Comparison of ENCODE assay signal across 19 cellular contexts in genomic region chr11:74696488-74696887, GRCh38. TPM values are rescaled to one million over a fixed set of nuclear protein-coding genes. Genes with fewer than 3 reads are reported as not detected.
DNase-seq lines count a peak whose midpoint lies in the region; ATAC-seq and TF ChIP-seq lines count a peak whose summit lies in the region.
"Had no signal": no experiment of that assay in that cellular context is flagged by ENCODE, and none has a peak within 500 bp of the region (broad histone marks: within the 10 kb centered on the region; RNA-seq: fewer than 3 reads in every experiment).

No MANE protein-coding gene starts in this region.

- H4K20me1 ChIP-seq in IMR-90 (ENCODE audit: insufficient read depth, low read length) (no peaks in the 10 kb centered on the region), fibroblast of lung (ENCODE audit: control insufficient read depth, extremely low read depth, insufficient read depth, low read length) (no peaks in the 10 kb centered on the region)

- peak overlapping the region; percentile 97 for H4K5ac ChIP-seq in IMR-90 (ENCODE audit: low read depth, low read length)

- peak overlapping the region; percentile 74 for H2AK9ac ChIP-seq in IMR-90 (replicated peaks; ENCODE audit: low read depth, low read length, poor library complexity)

- H3K4me3 Mint-ChIP-seq in mesothelial cell of epicardium, result no peak overlapping the region
- H3K4me3 Mint-ChIP-seq: activated T-helper 17 cell treated with anti-CD3 and anti-CD28 coated beads, Interleukin-2, amount 50 U/mL, for 72 hours had no signal

- H3K4me1 ChIP-seq in IMR-90 (ENCODE audit: control insufficient read depth, insufficient read depth, low read length) (peaks cover 24% of the 10 kb centered on the region), fibroblast of lung (ENCODE audit: control insufficient read depth, extremely low read depth, insufficient read depth, low read length) (peaks cover 3% of the 10 kb centered on the region), subcutaneous abdominal adipose tissue (ENCODE audit: control insufficient read depth in 5 of 5, insufficient read depth in 5 of 5, low read length in 5 of 5) (peaks cover 2 to 26% (median 21%) of the 10 kb centered on the region in 5 donors)

- POLR2A ChIA-PET in IMR-90 (lab: Charles Lee; ENCODE audit: unreplicated experiment), result no interaction called here
- POLR2A ChIA-PET in GM10248 (lab: Yijun Ruan, JAX), result no interaction called here

- peak overlapping the region; percentile 97 for H4K91ac ChIP-seq in IMR-90 (ENCODE audit: insufficient read depth, low read depth, low read length)

- no TSS peak for BruUV-seq in IMR-90 (replicated peaks; lab: Mats Ljungman, UMichigan)

- peak overlapping the region; percentile 87 for H2BK5ac ChIP-seq in IMR-90 (ENCODE audit: low read depth, low read length, poor library complexity, severe bottlenecking)

- no peaks in the 10 kb centered on the region for H3K79me2 ChIP-seq in fibroblast of lung (ENCODE audit: control insufficient read depth, insufficient read depth, low read length)

- intact Hi-C loops in IMR-90 (cut with micrococcal nuclease), result loop anchor here (1.0 kb wide), 1 partner anchor 46 kb away; no protein-coding TSS in a partner anchor

- H4K8ac ChIP-seq in IMR-90 (ENCODE audit: low read depth in 2 of 2, low read length in 2 of 2), result peak overlapping the region; percentile 83 to 86

- H3K4me3 ChIP-seq in IMR-90 (ENCODE audit: insufficient read depth, low read depth, low read length), result no peak overlapping the region
- no peak overlapping the region for H3K4me3 ChIP-seq in fibroblast of lung (replicated peaks in 1 of 4; ENCODE audit: control extremely low read depth in 1 of 4, insufficient read depth in 1 of 4, low read depth in 3 of 4, low read length in 4 of 4)
- peak overlapping the region in 1 of 5 donors; percentile 36 for H3K4me3 ChIP-seq in subcutaneous abdominal adipose tissue (ENCODE audit: low read depth in 1 of 5, low read length in 5 of 5)
- H3K4me3 ChIP-seq: PC-9 had no signal

- no peaks in the 10 kb centered on the region for H3K4me1 Mint-ChIP-seq in mesothelial cell of epicardium
- H3K4me1 Mint-ChIP-seq: activated T-helper 17 cell treated with anti-CD3 and anti-CD28 coated beads, Interleukin-2, amount 50 U/mL, for 72 hours had no signal

- H3K27me3 ChIP-seq in IMR-90 (ENCODE audit: control insufficient read depth, insufficient read depth, low read length) (no peaks in the 10 kb centered on the region; the same call in 1 of the 2 replicates), fibroblast of lung (ENCODE audit: control insufficient read depth, insufficient read depth, low read length) (peaks cover 4% of the 10 kb centered on the region), subcutaneous abdominal adipose tissue (ENCODE audit: control insufficient read depth in 5 of 5, insufficient read depth in 4 of 5, low read length in 5 of 5) (no peaks in the 10 kb centered on the region)

- H3K23ac ChIP-seq in IMR-90 (ENCODE audit: low read depth, low read length), result peak overlapping the region; percentile 39; the same call in 1 of the 2 replicates

- H3K27ac Mint-ChIP-seq in mesothelial cell of epicardium, result peak overlapping the region; percentile 44
- H3K27ac Mint-ChIP-seq: activated T-helper 17 cell treated with anti-CD3 and anti-CD28 coated beads, Interleukin-2, amount 50 U/mL, for 72 hours had no signal

- no peaks in the 10 kb centered on the region for H3K27me3 Mint-ChIP-seq in mesothelial cell of epicardium (ENCODE audit: low read depth)

- no peaks in the 10 kb centered on the region for H3K79me1 ChIP-seq in IMR-90 (ENCODE audit: low read depth in 1 of 2, low read length in 2 of 2)

- CTCF ChIA-PET in IMR-90 (lab: Yijun Ruan, JAX), result interaction anchor here (1.0 to 1.4 kb wide), 2 partner anchors 30 to 43 kb away, joined by 3 to 4 read pairs; no protein-coding TSS in a partner anchor
- CTCF ChIA-PET in GM10248 (lab: Yijun Ruan, JAX), result interaction anchor here (0.7 to 2.0 kb wide), 5 partner anchors 10 to 43 kb away, joined by 3 to 11 read pairs (median 4); no protein-coding TSS in a partner anchor

- in situ Hi-C loops in IMR-90 (cut with MboI; ENCODE audit: low sequenced_read_pairs), result no loop called here

- H3K9me3 Mint-ChIP-seq in mesothelial cell of epicardium, result no peaks in the 10 kb centered on the region
- H3K9me3 Mint-ChIP-seq: activated T-helper 17 cell treated with anti-CD3 and anti-CD28 coated beads, Interleukin-2, amount 50 U/mL, for 72 hours had no signal

- peak overlapping the region; percentile 99 for H2AK5ac ChIP-seq in IMR-90 (ENCODE audit: low read depth, low read length)

- ATAC-seq in IMR-90 (ENCODE audit: low read depth) (peak; percentile 30), HG03095 (IDR thresholded peaks at IDR 0.05; ENCODE audit: unreplicated experiment) (no peak), HG03469 (IDR thresholded peaks at IDR 0.05; ENCODE audit: unreplicated experiment) (no peak), HG02642 (IDR thresholded peaks at IDR 0.05; ENCODE audit: poor library complexity, unreplicated experiment) (no peak)
- ATAC-seq: activated T-helper 17 cell treated with anti-CD3 and anti-CD28 coated beads, Interleukin-2, amount 50 U/mL, for 72 hours; naive thymus-derived CD4-positive, alpha-beta T cell had no signal

- peak overlapping the region; percentile 90 for H2BK120ac ChIP-seq in IMR-90 (ENCODE audit: low read depth, low read length)

- peaks cover 15% of the 10 kb centered on the region for H3K9me1 ChIP-seq in IMR-90 (ENCODE audit: insufficient read depth, low read length)

- TF ChIP-seq RAD21 in IMR-90 (IDR thresholded peaks at IDR 0.05; ENCODE audit: low read length), result no peak

- peak overlapping the region; percentile 51 for H3K14ac ChIP-seq in IMR-90 (replicated peaks; ENCODE audit: low read depth, low read length)

- peak overlapping the region; percentile 96; the same call in 2 of the 3 replicates for H2BK15ac ChIP-seq in IMR-90 (ENCODE audit: low read depth, low read length)

- peak overlapping the region; percentile 90 for H3K4ac ChIP-seq in IMR-90 (ENCODE audit: low read depth, low read length)

- H3K9ac ChIP-seq in IMR-90 (ENCODE audit: low read depth, low read length), result peak overlapping the region; percentile 59
- H3K9ac ChIP-seq in fibroblast of lung (ENCODE audit: insufficient read depth, low read length), result no peak overlapping the region
- peak overlapping the region in 2 of 5 donors; percentile 35 to 57 for H3K9ac ChIP-seq in subcutaneous abdominal adipose tissue (ENCODE audit: low read length in 5 of 5)

- H2AFZ ChIP-seq in IMR-90 (replicated peaks; ENCODE audit: low read length, poor library complexity) (peak overlapping the region; percentile 79), fibroblast of lung (ENCODE audit: low read length) (no peak overlapping the region)
- H2AFZ ChIP-seq: PC-9 had no signal

- H3K4me2 ChIP-seq in IMR-90 (ENCODE audit: low read depth, low read length), result peak overlapping the region; percentile 43
- H3K4me2 ChIP-seq in fibroblast of lung (ENCODE audit: extremely low read depth, insufficient read depth, low read length), result peak overlapping the region; percentile 0
- H3K4me2 ChIP-seq: PC-9 had no signal

- TF ChIP-seq CTCF in IMR-90 (conservative IDR thresholded peaks at IDR 0.05; ENCODE audit: low read depth, low read length), result no peak
- TF ChIP-seq CTCF in fibroblast of lung (conservative IDR thresholded peaks at IDR 0.05 in 1 of 2, IDR thresholded peaks at IDR 0.05 in 1 of 2; ENCODE audit: low read depth in 1 of 2, low read length in 2 of 2), result no peak
- TF ChIP-seq CTCF in mesothelial cell of epicardium (IDR thresholded peaks at IDR 0.05; ENCODE audit: unreplicated experiment), result no peak
- TF ChIP-seq CTCF in GM10248 (IDR thresholded peaks at IDR 0.05; ENCODE audit: control extremely low read depth, extremely low read depth, low read depth, missing control alignments), result no peak

- H3K36me3 ChIP-seq in IMR-90 (ENCODE audit: control insufficient read depth, insufficient read depth, low read length) (no peaks in the 10 kb centered on the region), fibroblast of lung (ENCODE audit: control insufficient read depth, insufficient read depth, low read length) (no peaks in the 10 kb centered on the region), subcutaneous abdominal adipose tissue (ENCODE audit: control insufficient read depth in 5 of 5, insufficient read depth in 5 of 5, low read length in 5 of 5) (no peaks in the 10 kb centered on the region)

- dilution Hi-C loops in IMR-90 (cut with HindIII; ENCODE audit: low sequenced_read_pairs, unreplicated experiment), result no loop called here

- WGBS in IMR-90 (ENCODE audit: extremely low coverage in 2 of 2, insufficient read length in 1 of 2), 2 experiments, result 40% methylated on average over 3 of the region's 6 CpGs; no CpG with 5 or more reads in 1 of the 2 experiments

- peak overlapping the region; percentile 92 for H2BK20ac ChIP-seq in IMR-90 (ENCODE audit: low read depth, low read length)

- H3K9me3 ChIP-seq in IMR-90 (ENCODE audit: control insufficient read depth, insufficient read depth, low read length) (no peaks in the 10 kb centered on the region), fibroblast of lung (ENCODE audit: control insufficient read depth, insufficient read depth, low read depth, low read length) (no peaks in the 10 kb centered on the region), subcutaneous abdominal adipose tissue (ENCODE audit: control insufficient read depth in 5 of 5, low read length in 5 of 5) (no peaks in the 10 kb centered on the region)

- TF ChIP-seq POLR2A in IMR-90 (IDR thresholded peaks at IDR 0.05; ENCODE audit: low read depth, low read length), result no peak

- no peaks in the 10 kb centered on the region for H3K36me3 Mint-ChIP-seq in mesothelial cell of epicardium
- H3K36me3 Mint-ChIP-seq: naive thymus-derived CD4-positive, alpha-beta T cell had no signal

- peak overlapping the region; percentile 3; the same call in 1 of the 2 replicates for H3K56ac ChIP-seq in IMR-90 (ENCODE audit: extremely low read depth, insufficient read depth, low read length)

- H3K18ac ChIP-seq in IMR-90 (ENCODE audit: low read depth, low read length), result peak overlapping the region; percentile 98

- H3K27ac ChIP-seq in IMR-90 (ENCODE audit: insufficient read depth, low read length) (peak overlapping the region; percentile 77), fibroblast of lung (ENCODE audit: insufficient read depth, low read length) (peak overlapping the region; percentile 19), subcutaneous abdominal adipose tissue (ENCODE audit: low read depth, low read length) (peak overlapping the region; percentile 14)
- H3K27ac ChIP-seq: PC-9 had no signal

- DNase-seq in IMR-90 (no peak), fibroblast of lung (ENCODE audit: low read depth in 2 of 2) (no peak), mesothelial cell of epicardium (ENCODE audit: low spot score in 2 of 2, unreplicated experiment in 2 of 2) (no peak), GM10248 (ENCODE audit: extremely low spot score) (no peak)
- DNase-seq: activated CD4-positive, alpha-beta T cell treated with anti-CD3 and anti-CD28 coated beads for 48 hours; AML-193; DMS53; erythroblast; naive thymus-derived CD4-positive, alpha-beta T cell; NCI-H1105 treated with DMSO at 0.1 percent for 48 hours; NCI-H345; PC-9 had no signal

RNA-seq across cellular contexts. Expression of gene CHRDL2, which starts 34.7 kb away (rescaled TPM):
- total RNA-seq in IMR-90 (2012; rRNA removed), result not detected in 2 replicates
- polyA plus RNA-seq in IMR-90 (2012; rRNA removed), result 0.37 and 0.80 TPM in 2 replicates
- 0.95 and 2.3 TPM in 2 replicates for polyA plus RNA-seq in IMR-90 (2012; cell fraction: cytosol; rRNA removed)
- 0.64 and 0.66 TPM in 2 replicates for polyA plus RNA-seq in IMR-90 (2012; cell fraction: nucleus; rRNA removed; ENCODE audit: low replicate concordance)
- total RNA-seq in fibroblast of lung, result not detected in 2 replicates
- not detected in 2 replicates for polyA plus RNA-seq in fibroblast of lung
- polyA plus RNA-seq in fibroblast of lung (2012), result 0.23 TPM in 1 of 2 replicates, not detected in the other
- polyA minus RNA-seq in fibroblast of lung (ENCODE audit: low replicate concordance), result not detected in 2 replicates
- 0.45 to 0.65 TPM in 2 of 3 replicates, not detected in the other for total RNA-seq in mesothelial cell of epicardium
- total RNA-seq: activated T-helper 17 cell treated with anti-CD3 and anti-CD28 coated beads, Interleukin-2, amount 50 U/mL, for 72 hours; HT1080; naive thymus-derived CD4-positive, alpha-beta T cell; PC-9; T-helper 1 cell treated with Interleukin-12 subunit alpha and Interleukin-12 subunit beta and Interleukin-4 antibody, amounts not matched to agents 30 ng/mL and 1 ng/mL, for 36 hours had no signal
- polyA plus RNA-seq: naive thymus-derived CD4-positive, alpha-beta T cell had no signal

RNA-seq across cellular contexts. Expression of gene RNF169, which starts 52.2 kb away (rescaled TPM):
- 23.3 and 28.1 TPM in 2 replicates for total RNA-seq in IMR-90 (2012; rRNA removed)
- polyA plus RNA-seq in IMR-90 (2012; rRNA removed), result 3.0 and 3.6 TPM in 2 replicates
- polyA plus RNA-seq in IMR-90 (2012; cell fraction: cytosol; rRNA removed), result 0.73 and 0.82 TPM in 2 replicates
- polyA plus RNA-seq in IMR-90 (2012; cell fraction: nucleus; rRNA removed; ENCODE audit: low replicate concordance), result 1.2 and 7.6 TPM in 2 replicates
- total RNA-seq in fibroblast of lung, result 24.4 and 32.2 TPM in 2 replicates
- polyA plus RNA-seq in fibroblast of lung, result 11.6 and 12.3 TPM in 2 replicates
- polyA plus RNA-seq in fibroblast of lung (2012), result 6.1 and 7.5 TPM in 2 replicates
- 7.6 and 8.4 TPM in 2 replicates for polyA minus RNA-seq in fibroblast of lung (ENCODE audit: low replicate concordance)
- total RNA-seq in mesothelial cell of epicardium, result 22.9 to 24.2 TPM (median 23.7 TPM) in 3 replicates

Comparison
In these comparisons a context has a peak if more than half of its experiments do, and no peak if none do; other contexts are left out.
1. H3K27ac ChIP-seq: peak in every context shown above with its lines; median percentile 77 in IMR-90; 19 in fibroblast of lung; 14 in subcutaneous abdominal adipose tissue.